ENCODE assay signal across 1 cellular context in genomic region chr1:156244126-156244525, GRCh38.
TF ChIP-seq lines count a peak whose summit lies in the region.

No MANE protein-coding gene starts in this region.

TF ChIP-seq in SK-N-SH treated with all-trans-retinoic acid at 6 μM for 48 hours, 23 proteins besides CTCF, POLR2A, EP300 and RAD21 (continued from another document):
- TF ChIP-seq POU6F1 (CRISPR knock-in tag; IDR thresholded peaks at IDR 0.05; ENCODE audit: borderline replicate concordance, low read depth) = no peak
- no peak for TF ChIP-seq OSR1 (CRISPR knock-in tag; IDR thresholded peaks at IDR 0.05)
- no peak for TF ChIP-seq CSDC2 (CRISPR knock-in tag; IDR thresholded peaks at IDR 0.05)
- TF ChIP-seq CSRNP3 (CRISPR knock-in tag; IDR thresholded peaks at IDR 0.05) = no peak
- no peak for TF ChIP-seq BACH2 (CRISPR knock-in tag; IDR thresholded peaks at IDR 0.05; ENCODE audit: borderline replicate concordance)
- TF ChIP-seq GLIS3 (CRISPR knock-in tag; IDR thresholded peaks at IDR 0.05) = no peak
- no peak for TF ChIP-seq PPARA (CRISPR knock-in tag; IDR thresholded peaks at IDR 0.05; ENCODE audit: borderline replicate concordance)
